Comparison of ENCODE assay signal across 9 cellular contexts in the genomic region with DNA sequence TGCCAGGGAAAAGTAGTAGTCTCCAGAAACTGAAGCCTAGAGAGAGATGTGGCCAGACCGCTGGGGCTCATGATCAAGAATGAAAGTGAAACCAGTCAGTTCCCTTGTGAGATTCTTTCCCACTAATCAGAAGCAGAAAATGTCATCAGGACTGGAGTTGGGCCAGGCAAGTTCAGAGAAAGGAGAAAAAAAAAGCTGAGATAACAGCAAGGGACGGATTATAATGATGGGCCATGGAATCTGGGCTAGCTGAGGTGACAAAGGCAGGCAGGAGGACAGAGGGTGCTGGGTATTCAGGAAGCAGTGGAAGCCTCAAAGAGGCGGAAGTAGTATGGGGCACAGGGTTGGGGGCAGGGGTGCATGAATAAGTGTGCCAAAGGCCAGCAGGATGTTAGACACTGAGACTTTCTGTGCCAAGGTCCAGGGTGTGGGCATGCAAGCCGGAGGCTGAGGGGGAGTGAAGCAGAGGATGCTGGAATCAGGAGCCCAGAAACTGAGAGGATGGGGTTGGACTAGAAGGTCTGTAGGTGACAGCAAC. TPM values are rescaled to one million over a fixed set of nuclear protein-coding genes. Genes with fewer than 3 reads are reported as not detected.
A peak's percentile ranks its signal among the peaks of the same experiment; 100 is the strongest.
DNase-seq lines count a peak whose midpoint lies in the region; ATAC-seq, FAIRE-seq and TF ChIP-seq lines count a peak whose summit lies in the region.
"Had no signal": no experiment of that assay in that cellular context is flagged by ENCODE, and none has a peak within 500 bp of the region (broad histone marks: within the 10 kb centered on the region; RNA-seq: fewer than 3 reads in every experiment).

No MANE protein-coding gene starts in this region.

- peak overlapping the region; percentile 54 for H3K4me3 ChIP-seq in epithelial cell of proximal tubule (ENCODE audit: low read depth, low read length)

- no peaks in the 10 kb centered on the region for H3K9me3 Mint-ChIP-seq in activated CD8-positive, alpha-beta memory T cell treated with anti-CD3 and anti-CD28 coated beads, Interleukin-2, amount 10 ng/mL, durations not matched to agents 7 days and 5 days (ENCODE audit: low read depth)
- H3K9me3 Mint-ChIP-seq in natural killer cell: no peaks in the 10 kb centered on the region

- peak; percentile 57 for ATAC-seq in activated CD8-positive, alpha-beta memory T cell treated with anti-CD3 and anti-CD28 coated beads, Interleukin-2, amount 10 ng/mL, durations not matched to agents 7 days and 5 days
- ATAC-seq in natural killer cell: peak; percentile 58 to 74 (median 60)

- peaks cover 24% of the 10 kb centered on the region for H3K36me3 Mint-ChIP-seq in activated CD8-positive, alpha-beta memory T cell treated with anti-CD3 and anti-CD28 coated beads, Interleukin-2, amount 10 ng/mL, durations not matched to agents 7 days and 5 days
- H3K36me3 Mint-ChIP-seq in natural killer cell: no peaks in the 10 kb centered on the region

- FAIRE-seq in urothelium cell line (lab: Jason Lieb, UNC): no peak

- TF ChIP-seq CTCF in GM20000 (IDR thresholded peaks at IDR 0.05; ENCODE audit: extremely low read depth, missing control alignments) (no peak), epithelial cell of proximal tubule (conservative IDR thresholded peaks at IDR 0.05; ENCODE audit: low read depth, low read length) (no peak), natural killer cell (IDR thresholded peaks at IDR 0.05) (no peak)

- intact Hi-C loops in natural killer cell (cut with micrococcal nuclease): loop anchor here (5.0 to 10.0 kb wide), 2 partner anchors 440 to 687 kb away; a partner anchor contains a TSS

- H3K27ac Mint-ChIP-seq in activated CD8-positive, alpha-beta memory T cell treated with anti-CD3 and anti-CD28 coated beads, Interleukin-2, amount 10 ng/mL, durations not matched to agents 7 days and 5 days: peak overlapping the region; percentile 99
- peak overlapping the region; percentile 88 to 98 for H3K27ac Mint-ChIP-seq in natural killer cell

- peaks cover 16% of the 10 kb centered on the region for H3K4me1 Mint-ChIP-seq in activated CD8-positive, alpha-beta memory T cell treated with anti-CD3 and anti-CD28 coated beads, Interleukin-2, amount 10 ng/mL, durations not matched to agents 7 days and 5 days
- H3K4me1 Mint-ChIP-seq in natural killer cell: peaks cover 42 to 47% of the 10 kb centered on the region in 2 donors

- H3K4me3 Mint-ChIP-seq in activated CD8-positive, alpha-beta memory T cell treated with anti-CD3 and anti-CD28 coated beads, Interleukin-2, amount 10 ng/mL, durations not matched to agents 7 days and 5 days: peak overlapping the region; percentile 90
- H3K4me3 Mint-ChIP-seq in natural killer cell: peak overlapping the region; percentile 84

- DNase-seq in CD1c-positive myeloid dendritic cell (ENCODE audit: extremely low spot score): peak; percentile 80
- peak; percentile 47 for DNase-seq in GM20000 (ENCODE audit: low spot score)
- DNase-seq in NCI-H2029 treated with DMSO at 0.1 percent for 48 hours (lab: John Stamatoyannopoulos, UW): peak; percentile 18
- peak; percentile 68 for DNase-seq in activated CD8-positive, alpha-beta memory T cell treated with anti-CD3 and anti-CD28 coated beads, Interleukin-2, amount 10 ng/mL, durations not matched to agents 7 days and 5 days
- DNase-seq in epithelial cell of proximal tubule (ENCODE audit: low read depth): peak; percentile 26
- DNase-seq in natural killer cell: peak; percentile 41
- peak; percentile 30 for DNase-seq in urothelium cell line (ENCODE audit: low spot score)
- DNase-seq in NCI-H748 treated with DMSO at 0.1 percent for 48 hours (lab: John Stamatoyannopoulos, UW): no peak

- H3K27me3 Mint-ChIP-seq in activated CD8-positive, alpha-beta memory T cell treated with anti-CD3 and anti-CD28 coated beads, Interleukin-2, amount 10 ng/mL, durations not matched to agents 7 days and 5 days: no peaks in the 10 kb centered on the region
- H3K27me3 Mint-ChIP-seq in natural killer cell (ENCODE audit: low read depth in 2 of 2): no peaks in the 10 kb centered on the region

- CTCF ChIA-PET in activated CD8-positive, alpha-beta memory T cell treated with anti-CD3 and anti-CD28 coated beads, Interleukin-2, amount 10 ng/mL, durations not matched to agents 7 days and 5 days (lab: Charles Lee): no interaction called here

RNA-seq across cellular contexts. Expression of a gene that starts 2.5 kb away (rescaled TPM):
- total RNA-seq in activated CD8-positive, alpha-beta memory T cell treated with anti-CD3 and anti-CD28 coated beads, Interleukin-2, amount 10 ng/mL, durations not matched to agents 7 days and 5 days: 10 to 100 TPM; 22.8 to 23.7 TPM
- total RNA-seq in epithelial cell of proximal tubule (11.4 and 15.6 TPM in 2 replicates), natural killer cell (10 to 100 TPM; 27.5 to 46.1 (median 30.9) TPM)

RNA-seq across cellular contexts. Expression of a gene that starts 21.7 kb away (rescaled TPM):
- not detected for total RNA-seq in activated CD8-positive, alpha-beta memory T cell treated with anti-CD3 and anti-CD28 coated beads, Interleukin-2, amount 10 ng/mL, durations not matched to agents 7 days and 5 days
- total RNA-seq in epithelial cell of proximal tubule (not detected in 2 replicates), natural killer cell (not detected)
- total RNA-seq: subcutaneous adipose tissue had no signal
